In genomic region chr13:103324641-103325040, GRCh38 we compare ENCODE assay signal across 22 cellular contexts.
"Had no signal": no experiment of that assay in that cellular context is flagged by ENCODE, and none has a peak within 500 bp of the region (broad histone marks: within the 10 kb centered on the region; RNA-seq: fewer than 3 reads in every experiment).

No MANE protein-coding gene starts in this region.

- H3K36me3 ChIP-seq: left lung, lower lobe of right lung, right lobe of liver, suprapubic skin, thyroid gland had no signal

- H3K4me1 Mint-ChIP-seq: immature natural killer cell; memory B cell; naive B cell; nephron; stimulated activated effector memory CD8-positive, alpha-beta T cell treated with anti-CD3 and anti-CD28 coated beads, Interleukin-12 subunit alpha, Interleukin-12 subunit beta, amount 100 ng/mL, for 72 hours had no signal

- H3K9me3 Mint-ChIP-seq: nephron, type B pancreatic cell had no signal

- H3K27me3 Mint-ChIP-seq: memory B cell, naive B cell, type B pancreatic cell had no signal

- H3K27me3 ChIP-seq: left lung, right lobe of liver, suprapubic skin, thyroid gland had no signal

- H3K4me1 ChIP-seq: left lung, lower lobe of right lung, psoas muscle, right lobe of liver, suprapubic skin, thyroid gland had no signal

- H3K9me3 ChIP-seq: left lung, lower lobe of right lung, psoas muscle, right lobe of liver, suprapubic skin, thyroid gland had no signal

- H3K36me3 Mint-ChIP-seq: immature natural killer cell; memory B cell; naive B cell; stimulated activated effector memory CD8-positive, alpha-beta T cell treated with anti-CD3 and anti-CD28 coated beads, Interleukin-12 subunit alpha, Interleukin-12 subunit beta, amount 100 ng/mL, for 72 hours; type B pancreatic cell had no signal

- H3K4me3 ChIP-seq: left lung, lower lobe of right lung, psoas muscle, right lobe of liver, suprapubic skin, thyroid gland had no signal

- DNase-seq: effector memory CD4-positive, alpha-beta T cell; immature natural killer cell; left lung; lower lobe of right lung; midbrain; naive B cell; psoas muscle; retina; right lobe of liver; stimulated activated CD4-positive, alpha-beta T cell treated with anti-CD3 and anti-CD28 coated beads, Interleukin-4, amount 100 ng/mL, for 1 hour; stimulated activated CD8-positive, alpha-beta memory T cell treated with anti-CD3 and anti-CD28 coated beads, Interleukin-4, amount 100 ng/mL, for 48 hours; stimulated activated naive CD8-positive, alpha-beta T cell treated with anti-CD3 and anti-CD28 coated beads, Interleukin-15, Interleukin-2, amounts not matched to agents 100 U/mL and 50 U/mL, for 24 hours; thyroid gland had no signal

- H3K27ac Mint-ChIP-seq: immature natural killer cell; memory B cell; naive B cell; nephron; stimulated activated effector memory CD8-positive, alpha-beta T cell treated with anti-CD3 and anti-CD28 coated beads, Interleukin-12 subunit alpha, Interleukin-12 subunit beta, amount 100 ng/mL, for 72 hours; type B pancreatic cell had no signal

- ATAC-seq: esophagus mucosa; left lung; lower lobe of right lung; psoas muscle; right lobe of liver; stimulated activated effector memory CD8-positive, alpha-beta T cell treated with anti-CD3 and anti-CD28 coated beads, Interleukin-12 subunit alpha, Interleukin-12 subunit beta, amount 100 ng/mL, for 72 hours; stimulated activated naive CD8-positive, alpha-beta T cell treated with anti-CD3 and anti-CD28 coated beads, Interleukin-15, Interleukin-2, amounts not matched to agents 100 U/mL and 50 U/mL, for 24 hours had no signal

- FAIRE-seq: endometrium, keratinocyte, urothelium cell line had no signal

- H3K4me3 Mint-ChIP-seq: immature natural killer cell; memory B cell; naive B cell; nephron; stimulated activated effector memory CD8-positive, alpha-beta T cell treated with anti-CD3 and anti-CD28 coated beads, Interleukin-12 subunit alpha, Interleukin-12 subunit beta, amount 100 ng/mL, for 72 hours; type B pancreatic cell had no signal

- H3K27ac ChIP-seq: left lung, lower lobe of right lung, psoas muscle, right lobe of liver, suprapubic skin, thyroid gland had no signal
